Comparison of ENCODE assay signal across 13 cellular contexts in the genomic region with DNA sequence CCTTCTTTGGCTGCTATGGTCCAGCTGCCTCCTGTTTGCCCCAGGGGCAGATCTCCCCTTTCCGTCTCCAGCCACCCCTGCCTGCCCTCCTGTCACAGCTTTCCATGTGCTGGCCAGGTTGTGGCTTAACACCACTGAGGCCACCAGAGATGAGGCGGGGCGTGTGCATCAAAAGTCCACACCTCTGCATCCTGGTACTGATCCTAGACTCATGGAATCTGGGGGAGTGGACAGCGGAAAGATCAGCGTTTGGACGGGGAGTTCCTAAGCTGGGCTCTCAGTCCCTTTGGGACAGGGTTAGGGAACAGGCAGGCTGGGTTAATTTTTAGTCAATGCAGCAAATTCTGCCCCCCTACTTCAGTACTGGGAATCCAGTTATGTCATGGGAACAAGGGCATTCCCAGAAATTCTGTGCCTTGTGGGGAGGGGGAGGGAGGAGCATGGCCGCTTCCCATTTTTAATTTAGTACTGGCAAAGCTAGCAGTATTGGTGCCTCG. TPM values are rescaled to one million over a fixed set of nuclear protein-coding genes. Genes with fewer than 3 reads are reported as not detected.
DNase-seq lines count a peak whose midpoint lies in the region; ATAC-seq, FAIRE-seq and TF ChIP-seq lines count a peak whose summit lies in the region.
"Had no signal": no experiment of that assay in that cellular context is flagged by ENCODE, and none has a peak within 500 bp of the region (broad histone marks: within the 10 kb centered on the region; RNA-seq: fewer than 3 reads in every experiment).

No MANE protein-coding gene starts in this region.

- DNase-seq in HFFc6 (no peak), choroid plexus epithelial cell (ENCODE audit: low read depth) (peak; percentile 16), left lobe of liver (ENCODE audit: low spot score) (peak; percentile 94), spleen (no peak), NCI-H2081 (lab: John Stamatoyannopoulos, UW) (no peak), H54 (ENCODE audit: insufficient read length, low spot score) (no peak), NCI-H1694 treated with DMSO at 0.1 percent for 48 hours (lab: John Stamatoyannopoulos, UW) (no peak)
- DNase-seq in stimulated activated naive CD4-positive, alpha-beta T cell (lab: John Stamatoyannopoulos, UW) = no peak
- DNase-seq: activated naive CD4-positive, alpha-beta T cell treated with Interleukin-2 at 50 U/mL for 16 hours; NCI-H526; retina had no signal

- peaks cover 0 to 24% (median 3%) of the 10 kb centered on the region in 7 donors for H3K27me3 ChIP-seq in spleen (replicated peaks in 1 of 7)
- H3K27me3 ChIP-seq: SJSA1 had no signal

- H3K27ac ChIP-seq in spleen = peak overlapping the region; percentile 27 to 89 (median 64)
- H3K27ac ChIP-seq: SJSA1 had no signal

- peaks cover 20% of the 10 kb centered on the region for H3K36me3 Mint-ChIP-seq in HFFc6 (ENCODE audit: low read depth)

- H3K9me3 Mint-ChIP-seq in HFFc6 = no peaks in the 10 kb centered on the region

- TF ChIP-seq CTCF in HFFc6 (IDR thresholded peaks at IDR 0.05) (no peak), choroid plexus epithelial cell (conservative IDR thresholded peaks at IDR 0.05; ENCODE audit: low read depth, low read length) (no peak), spleen (IDR thresholded peaks at IDR 0.05 in 8 of 11, conservative IDR thresholded peaks at IDR 0.05 in 3 of 11) (no peak)

- TF ChIP-seq POLR2A in spleen (IDR thresholded peaks at IDR 0.05) = no peak
- no peak for TF ChIP-seq POLR2A in H54 (IDR thresholded peaks at IDR 0.05; ENCODE audit: low read depth, low read length)

- intact Hi-C loops in spleen (cut with DNase I; ENCODE audit: low total_unique reads) = no loop called here

- peaks cover 72% of the 10 kb centered on the region for H3K4me1 Mint-ChIP-seq in HFFc6 (ENCODE audit: low read depth)

- peaks cover 33 to 97% (median 77%) of the 10 kb centered on the region in 6 donors for H3K4me1 ChIP-seq in spleen

- H3K27me3 Mint-ChIP-seq in HFFc6 (ENCODE audit: insufficient read depth) = peaks cover 5% of the 10 kb centered on the region

- no peaks in the 10 kb centered on the region for H3K9me3 ChIP-seq in spleen
- H3K9me3 ChIP-seq: SJSA1 had no signal

- H3K4me3 ChIP-seq in choroid plexus epithelial cell (ENCODE audit: low read depth, low read length) (peak overlapping the region; percentile 75), spleen (peak overlapping the region in 7 of 8 donors; percentile 0 to 92 (median 79))
- H3K4me3 ChIP-seq: SJSA1 had no signal

- WGBS in spleen, 5 donors = 64 to 80% (median 69%) methylated on average over 8 of the region's 8 CpGs

- no peak for FAIRE-seq in H54 (lab: Jason Lieb, UNC)

- H3K36me3 ChIP-seq in spleen = peaks cover 0 to 3% (median 0%) of the 10 kb centered on the region in 6 donors
- H3K36me3 ChIP-seq: SJSA1 had no signal

- ATAC-seq in left lobe of liver = peak; percentile 47
- ATAC-seq: activated CD4-positive, CD25-positive, alpha-beta regulatory T cell treated with anti-CD3 and anti-CD28 coated beads, Interleukin-2, amount 50 U/mL, for 24 hours had no signal

- H3K4me3 Mint-ChIP-seq in HFFc6 = peak overlapping the region; percentile 64

- H3K27ac Mint-ChIP-seq in HFFc6 = peak overlapping the region; percentile 51; the same call in 1 of the 2 replicates

RNA-seq across cellular contexts. Expression of a gene that starts 3.9 kb away (rescaled TPM):
- 100 to 1,000 TPM; 575 to 816 (median 659) TPM for total RNA-seq in HFFc6 (2021; fragmentation: NEBNext Ultra II Directional; extraction: Animal tissue kit (Norgen Biotek cat#: 25700))
- total RNA-seq in left lobe of liver = 501 TPM
- 100 to 1,000 TPM; 287 to 537 (median 336) TPM for total RNA-seq in spleen
- 100 to 1,000 TPM in 2 of 3 donors, 10 to 100 TPM in 1; 49.3 to 131 (median 107) TPM for polyA plus RNA-seq in spleen

RNA-seq across cellular contexts. Expression of a gene that starts 29.5 kb away (rescaled TPM):
- total RNA-seq in HFFc6 (2021; fragmentation: NEBNext Ultra II Directional; extraction: Animal tissue kit (Norgen Biotek cat#: 25700)) = 100 to 1,000 TPM in 5 of 6 experiments, 10 to 100 TPM in 1; 73.2 to 170 (median 150) TPM
- total RNA-seq in left lobe of liver (1.8 TPM), spleen (10 to 100 TPM in 5 of 7 donors, 1 to 10 TPM in 2; 5.5 to 37.5 (median 14.4) TPM)
- 10 to 100 TPM in 1 of 3 donors, 1 to 10 TPM in 2; 5.8 to 27.5 (median 8.1) TPM for polyA plus RNA-seq in spleen

RNA-seq across cellular contexts. Expression of a gene that starts 54.2 kb away (rescaled TPM):
- total RNA-seq in HFFc6 (2021; fragmentation: NEBNext Ultra II Directional; extraction: Animal tissue kit (Norgen Biotek cat#: 25700)) = under 1 TPM in 1 of 6 experiments, not detected in 5; 0.17 TPM
- total RNA-seq in left lobe of liver (0.13 TPM), spleen (1 to 10 TPM in 1 of 7 donors, under 1 TPM in 5, not detected in 1; 0.14 to 1.3 (median 0.41) TPM)
- polyA plus RNA-seq in spleen = under 1 TPM; 0.15 to 0.45 (median 0.21) TPM
- total RNA-seq: SJSA1 had no signal

Comparison
In these comparisons a context has a peak if more than half of its experiments do, and no peak if none do; other contexts are left out.
1. DNase-seq: peak in choroid plexus epithelial cell (single experiment) and left lobe of liver (single experiment); none in HFFc6 (single experiment), spleen (single experiment), NCI-H2081 (0 of 2), H54 (single experiment), stimulated activated naive CD4-positive, alpha-beta T cell (0 of 6) and NCI-H1694 treated with DMSO at 0.1 percent for 48 hours (single experiment).